In the genomic region with DNA sequence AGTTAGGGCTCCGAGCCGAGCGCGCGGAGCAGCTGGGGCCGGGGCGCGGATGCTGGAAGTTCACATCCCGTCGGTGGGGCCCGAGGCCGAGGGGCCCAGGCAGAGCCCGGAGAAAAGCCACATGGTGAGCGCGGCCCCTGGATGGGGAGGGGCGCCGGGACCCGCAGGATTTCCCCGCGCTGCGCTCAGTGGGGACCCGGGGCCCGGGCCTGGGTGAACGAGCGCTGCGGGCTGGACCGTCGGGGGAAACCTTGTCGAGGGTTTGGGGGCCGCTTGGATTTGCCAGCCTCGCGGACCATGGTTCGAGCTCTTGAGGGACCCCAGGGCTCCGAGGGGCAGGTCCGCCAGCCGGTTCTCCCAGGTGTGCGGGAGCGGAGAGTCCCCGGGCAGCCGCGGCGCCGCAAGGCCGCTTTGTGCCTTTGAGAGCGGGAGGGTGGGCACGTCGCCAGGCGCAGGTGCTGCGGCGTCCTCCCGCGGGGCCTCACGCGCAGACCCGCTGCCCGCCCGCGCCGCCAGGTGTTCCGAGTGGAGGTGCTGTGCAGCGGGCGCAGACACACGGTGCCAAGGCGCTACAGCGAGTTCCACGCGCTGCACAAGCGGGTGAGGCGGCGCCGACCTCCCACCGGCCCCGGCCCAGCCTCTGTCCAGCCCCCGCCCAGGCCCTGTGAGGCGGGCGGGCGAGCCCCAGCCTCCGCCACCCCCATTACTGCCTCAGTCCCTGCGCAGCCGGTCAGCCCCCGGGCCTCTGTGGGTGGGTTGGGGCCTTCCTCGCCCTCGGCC, we compare ENCODE assay signal across 2 cellular contexts.
TF ChIP-seq lines count a peak whose summit lies in the region.

A gene (plus strand): TSS at position 5 of the 780 bp plus-strand sequence. CDS start 45 bp downstream, at position 50.

TF ChIP-seq in GM12878, 131 proteins besides CTCF, POLR2A, EP300 and RAD21 (continues in another document):
- TF ChIP-seq, protein P1, sequence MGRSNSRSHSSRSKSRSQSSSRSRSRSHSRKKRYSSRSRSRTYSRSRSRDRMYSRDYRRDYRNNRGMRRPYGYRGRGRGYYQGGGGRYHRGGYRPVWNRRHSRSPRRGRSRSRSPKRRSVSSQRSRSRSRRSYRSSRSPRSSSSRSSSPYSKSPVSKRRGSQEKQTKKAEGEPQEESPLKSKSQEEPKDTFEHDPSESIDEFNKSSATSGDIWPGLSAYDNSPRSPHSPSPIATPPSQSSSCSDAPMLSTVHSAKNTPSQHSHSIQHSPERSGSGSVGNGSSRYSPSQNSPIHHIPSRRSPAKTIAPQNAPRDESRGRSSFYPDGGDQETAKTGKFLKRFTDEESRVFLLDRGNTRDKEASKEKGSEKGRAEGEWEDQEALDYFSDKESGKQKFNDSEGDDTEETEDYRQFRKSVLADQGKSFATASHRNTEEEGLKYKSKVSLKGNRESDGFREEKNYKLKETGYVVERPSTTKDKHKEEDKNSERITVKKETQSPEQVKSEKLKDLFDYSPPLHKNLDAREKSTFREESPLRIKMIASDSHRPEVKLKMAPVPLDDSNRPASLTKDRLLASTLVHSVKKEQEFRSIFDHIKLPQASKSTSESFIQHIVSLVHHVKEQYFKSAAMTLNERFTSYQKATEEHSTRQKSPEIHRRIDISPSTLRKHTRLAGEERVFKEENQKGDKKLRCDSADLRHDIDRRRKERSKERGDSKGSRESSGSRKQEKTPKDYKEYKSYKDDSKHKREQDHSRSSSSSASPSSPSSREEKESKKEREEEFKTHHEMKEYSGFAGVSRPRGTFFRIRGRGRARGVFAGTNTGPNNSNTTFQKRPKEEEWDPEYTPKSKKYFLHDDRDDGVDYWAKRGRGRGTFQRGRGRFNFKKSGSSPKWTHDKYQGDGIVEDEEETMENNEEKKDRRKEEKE (IDR thresholded peaks at IDR 0.05), result no peak
- 0 out of 2 replicates have a peak, but pooled peaks have one; percentile 14 for TF ChIP-seq TCF3 (IDR thresholded peaks at IDR 0.05; ENCODE audit: borderline replicate concordance, insufficient read depth, low read depth, low read length)
- TF ChIP-seq HDAC2 (IDR thresholded peaks at IDR 0.05), result no peak
- TF ChIP-seq BMI1 (IDR thresholded peaks at IDR 0.05; ENCODE audit: borderline replicate concordance), result no peak
- no peak for TF ChIP-seq TARDBP (IDR thresholded peaks at IDR 0.05; ENCODE audit: borderline replicate concordance)
- peak; percentile 57 for TF ChIP-seq HDAC6 (IDR thresholded peaks at IDR 0.05; ENCODE audit: unreplicated experiment)
- TF ChIP-seq FOXK2 (IDR thresholded peaks at IDR 0.05), result no peak
- TF ChIP-seq ZNF207 (IDR thresholded peaks at IDR 0.05; ENCODE audit: borderline replicate concordance), result peak; percentile 64; the same call in 1 of the 2 replicates
- peak; percentile 70 for TF ChIP-seq IKZF1 (conservative IDR thresholded peaks at IDR 0.05)
- no peak for TF ChIP-seq CREM (IDR thresholded peaks at IDR 0.05; ENCODE audit: low read depth)
- TF ChIP-seq MEF2B (IDR thresholded peaks at IDR 0.05; ENCODE audit: partially characterized antibody, poor library complexity, severe bottlenecking), result peak; percentile 19
- 0 out of 2 replicates have a peak, but pooled peaks have one; percentile 25 for TF ChIP-seq TAF1 (IDR thresholded peaks at IDR 0.05; ENCODE audit: borderline replicate concordance, low read depth, low read length)
- peak; percentile 65; the same call in 1 of the 2 replicates for TF ChIP-seq GATAD2B (conservative IDR thresholded peaks at IDR 0.05; ENCODE audit: low read depth)
- TF ChIP-seq LARP7 (IDR thresholded peaks at IDR 0.05), result peak; percentile 72; the same call in 1 of the 2 replicates
- TF ChIP-seq, protein P2, sequence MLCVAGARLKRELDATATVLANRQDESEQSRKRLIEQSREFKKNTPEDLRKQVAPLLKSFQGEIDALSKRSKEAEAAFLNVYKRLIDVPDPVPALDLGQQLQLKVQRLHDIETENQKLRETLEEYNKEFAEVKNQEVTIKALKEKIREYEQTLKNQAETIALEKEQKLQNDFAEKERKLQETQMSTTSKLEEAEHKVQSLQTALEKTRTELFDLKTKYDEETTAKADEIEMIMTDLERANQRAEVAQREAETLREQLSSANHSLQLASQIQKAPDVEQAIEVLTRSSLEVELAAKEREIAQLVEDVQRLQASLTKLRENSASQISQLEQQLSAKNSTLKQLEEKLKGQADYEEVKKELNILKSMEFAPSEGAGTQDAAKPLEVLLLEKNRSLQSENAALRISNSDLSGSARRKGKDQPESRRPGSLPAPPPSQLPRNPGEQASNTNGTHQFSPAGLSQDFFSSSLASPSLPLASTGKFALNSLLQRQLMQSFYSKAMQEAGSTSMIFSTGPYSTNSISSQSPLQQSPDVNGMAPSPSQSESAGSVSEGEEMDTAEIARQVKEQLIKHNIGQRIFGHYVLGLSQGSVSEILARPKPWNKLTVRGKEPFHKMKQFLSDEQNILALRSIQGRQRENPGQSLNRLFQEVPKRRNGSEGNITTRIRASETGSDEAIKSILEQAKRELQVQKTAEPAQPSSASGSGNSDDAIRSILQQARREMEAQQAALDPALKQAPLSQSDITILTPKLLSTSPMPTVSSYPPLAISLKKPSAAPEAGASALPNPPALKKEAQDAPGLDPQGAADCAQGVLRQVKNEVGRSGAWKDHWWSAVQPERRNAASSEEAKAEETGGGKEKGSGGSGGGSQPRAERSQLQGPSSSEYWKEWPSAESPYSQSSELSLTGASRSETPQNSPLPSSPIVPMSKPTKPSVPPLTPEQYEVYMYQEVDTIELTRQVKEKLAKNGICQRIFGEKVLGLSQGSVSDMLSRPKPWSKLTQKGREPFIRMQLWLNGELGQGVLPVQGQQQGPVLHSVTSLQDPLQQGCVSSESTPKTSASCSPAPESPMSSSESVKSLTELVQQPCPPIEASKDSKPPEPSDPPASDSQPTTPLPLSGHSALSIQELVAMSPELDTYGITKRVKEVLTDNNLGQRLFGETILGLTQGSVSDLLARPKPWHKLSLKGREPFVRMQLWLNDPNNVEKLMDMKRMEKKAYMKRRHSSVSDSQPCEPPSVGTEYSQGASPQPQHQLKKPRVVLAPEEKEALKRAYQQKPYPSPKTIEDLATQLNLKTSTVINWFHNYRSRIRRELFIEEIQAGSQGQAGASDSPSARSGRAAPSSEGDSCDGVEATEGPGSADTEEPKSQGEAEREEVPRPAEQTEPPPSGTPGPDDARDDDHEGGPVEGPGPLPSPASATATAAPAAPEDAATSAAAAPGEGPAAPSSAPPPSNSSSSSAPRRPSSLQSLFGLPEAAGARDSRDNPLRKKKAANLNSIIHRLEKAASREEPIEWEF (IDR thresholded peaks at IDR 0.05; ENCODE audit: insufficient replicate concordance, low read depth, low read length), result no peak
- TF ChIP-seq, protein P3, sequence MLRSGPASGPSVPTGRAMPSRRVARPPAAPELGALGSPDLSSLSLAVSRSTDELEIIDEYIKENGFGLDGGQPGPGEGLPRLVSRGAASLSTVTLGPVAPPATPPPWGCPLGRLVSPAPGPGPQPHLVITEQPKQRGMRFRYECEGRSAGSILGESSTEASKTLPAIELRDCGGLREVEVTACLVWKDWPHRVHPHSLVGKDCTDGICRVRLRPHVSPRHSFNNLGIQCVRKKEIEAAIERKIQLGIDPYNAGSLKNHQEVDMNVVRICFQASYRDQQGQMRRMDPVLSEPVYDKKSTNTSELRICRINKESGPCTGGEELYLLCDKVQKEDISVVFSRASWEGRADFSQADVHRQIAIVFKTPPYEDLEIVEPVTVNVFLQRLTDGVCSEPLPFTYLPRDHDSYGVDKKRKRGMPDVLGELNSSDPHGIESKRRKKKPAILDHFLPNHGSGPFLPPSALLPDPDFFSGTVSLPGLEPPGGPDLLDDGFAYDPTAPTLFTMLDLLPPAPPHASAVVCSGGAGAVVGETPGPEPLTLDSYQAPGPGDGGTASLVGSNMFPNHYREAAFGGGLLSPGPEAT (IDR thresholded peaks at IDR 0.05; ENCODE audit: low read depth), result no peak

TF ChIP-seq in HepG2, 621 proteins besides CTCF, POLR2A, EP300 and RAD21 (continues in another document):
- TF ChIP-seq, protein P4, sequence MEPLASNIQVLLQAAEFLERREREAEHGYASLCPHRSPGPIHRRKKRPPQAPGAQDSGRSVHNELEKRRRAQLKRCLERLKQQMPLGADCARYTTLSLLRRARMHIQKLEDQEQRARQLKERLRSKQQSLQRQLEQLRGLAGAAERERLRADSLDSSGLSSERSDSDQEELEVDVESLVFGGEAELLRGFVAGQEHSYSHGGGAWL (CRISPR knock-in tag; IDR thresholded peaks at IDR 0.05), result peak; percentile 26; the same call in 1 of the 2 replicates
- TF ChIP-seq ZNF546 (CRISPR knock-in tag; conservative IDR thresholded peaks at IDR 0.05) (0 out of 2 replicates have a peak, but pooled peaks have one; percentile 30), POGZ (CRISPR knock-in tag; IDR thresholded peaks at IDR 0.05) (0 out of 2 replicates have a peak, but pooled peaks have one; percentile 17), ZSCAN31 (CRISPR knock-in tag; IDR thresholded peaks at IDR 0.05; ENCODE audit: low read depth) (0 out of 2 replicates have a peak, but pooled peaks have one; percentile 43), ZNF563 (CRISPR knock-in tag; IDR thresholded peaks at IDR 0.05) (0 out of 2 replicates have a peak, but pooled peaks have one; percentile 45), IKZF4 (CRISPR knock-in tag; IDR thresholded peaks at IDR 0.05; ENCODE audit: borderline replicate concordance, low read depth, not compliant biosample characterization) (no peak), ZSCAN30 (CRISPR knock-in tag; IDR thresholded peaks at IDR 0.05) (0 out of 2 replicates have a peak, but pooled peaks have one; percentile 40), ZNF672 (CRISPR knock-in tag; IDR thresholded peaks at IDR 0.05) (no peak), HES4 (CRISPR knock-in tag; IDR thresholded peaks at IDR 0.05; ENCODE audit: borderline replicate concordance) (0 out of 2 replicates have a peak, but pooled peaks have one; percentile 46)
- TF ChIP-seq, protein P5, sequence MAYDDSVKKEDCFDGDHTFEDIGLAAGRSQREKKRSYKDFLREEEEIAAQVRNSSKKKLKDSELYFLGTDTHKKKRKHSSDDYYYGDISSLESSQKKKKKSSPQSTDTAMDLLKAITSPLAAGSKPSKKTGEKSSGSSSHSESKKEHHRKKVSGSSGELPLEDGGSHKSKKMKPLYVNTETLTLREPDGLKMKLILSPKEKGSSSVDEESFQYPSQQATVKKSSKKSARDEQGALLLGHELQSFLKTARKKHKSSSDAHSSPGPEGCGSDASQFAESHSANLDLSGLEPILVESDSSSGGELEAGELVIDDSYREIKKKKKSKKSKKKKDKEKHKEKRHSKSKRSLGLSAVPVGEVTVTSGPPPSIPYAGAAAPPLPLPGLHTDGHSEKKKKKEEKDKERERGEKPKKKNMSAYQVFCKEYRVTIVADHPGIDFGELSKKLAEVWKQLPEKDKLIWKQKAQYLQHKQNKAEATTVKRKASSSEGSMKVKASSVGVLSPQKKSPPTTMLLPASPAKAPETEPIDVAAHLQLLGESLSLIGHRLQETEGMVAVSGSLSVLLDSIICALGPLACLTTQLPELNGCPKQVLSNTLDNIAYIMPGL (CRISPR knock-in tag; IDR thresholded peaks at IDR 0.05; ENCODE audit: borderline replicate concordance in 1 of 2, low read depth in 1 of 2), result peak in 1 of 2 experiments; percentile 15; a peak in 1 of 4 replicates
- TF ChIP-seq, protein P6, sequence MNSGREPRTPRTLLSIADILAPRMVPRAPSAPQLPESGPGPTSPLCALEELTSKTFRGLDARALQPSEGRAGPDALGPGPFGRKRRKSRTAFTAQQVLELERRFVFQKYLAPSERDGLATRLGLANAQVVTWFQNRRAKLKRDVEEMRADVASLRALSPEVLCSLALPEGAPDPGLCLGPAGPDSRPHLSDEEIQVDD (CRISPR knock-in tag; IDR thresholded peaks at IDR 0.05; ENCODE audit: borderline replicate concordance), result no peak
- TF ChIP-seq, protein P7, sequence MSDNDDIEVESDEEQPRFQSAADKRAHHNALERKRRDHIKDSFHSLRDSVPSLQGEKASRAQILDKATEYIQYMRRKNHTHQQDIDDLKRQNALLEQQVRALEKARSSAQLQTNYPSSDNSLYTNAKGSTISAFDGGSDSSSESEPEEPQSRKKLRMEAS (IDR thresholded peaks at IDR 0.05), result peak; percentile 57
- TF ChIP-seq, protein P8, sequence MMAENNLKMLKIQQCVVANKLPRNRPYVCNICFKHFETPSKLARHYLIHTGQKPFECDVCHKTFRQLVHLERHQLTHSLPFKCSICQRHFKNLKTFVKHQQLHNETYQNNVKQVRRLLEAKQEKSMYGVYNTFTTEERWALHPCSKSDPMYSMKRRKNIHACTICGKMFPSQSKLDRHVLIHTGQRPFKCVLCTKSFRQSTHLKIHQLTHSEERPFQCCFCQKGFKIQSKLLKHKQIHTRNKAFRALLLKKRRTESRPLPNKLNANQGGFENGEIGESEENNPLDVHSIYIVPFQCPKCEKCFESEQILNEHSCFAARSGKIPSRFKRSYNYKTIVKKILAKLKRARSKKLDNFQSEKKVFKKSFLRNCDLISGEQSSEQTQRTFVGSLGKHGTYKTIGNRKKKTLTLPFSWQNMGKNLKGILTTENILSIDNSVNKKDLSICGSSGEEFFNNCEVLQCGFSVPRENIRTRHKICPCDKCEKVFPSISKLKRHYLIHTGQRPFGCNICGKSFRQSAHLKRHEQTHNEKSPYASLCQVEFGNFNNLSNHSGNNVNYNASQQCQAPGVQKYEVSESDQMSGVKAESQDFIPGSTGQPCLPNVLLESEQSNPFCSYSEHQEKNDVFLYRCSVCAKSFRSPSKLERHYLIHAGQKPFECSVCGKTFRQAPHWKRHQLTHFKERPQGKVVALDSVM (CRISPR knock-in tag; IDR thresholded peaks at IDR 0.05), result 0 out of 2 replicates have a peak, but pooled peaks have one; percentile 20
- TF ChIP-seq, protein P9, sequence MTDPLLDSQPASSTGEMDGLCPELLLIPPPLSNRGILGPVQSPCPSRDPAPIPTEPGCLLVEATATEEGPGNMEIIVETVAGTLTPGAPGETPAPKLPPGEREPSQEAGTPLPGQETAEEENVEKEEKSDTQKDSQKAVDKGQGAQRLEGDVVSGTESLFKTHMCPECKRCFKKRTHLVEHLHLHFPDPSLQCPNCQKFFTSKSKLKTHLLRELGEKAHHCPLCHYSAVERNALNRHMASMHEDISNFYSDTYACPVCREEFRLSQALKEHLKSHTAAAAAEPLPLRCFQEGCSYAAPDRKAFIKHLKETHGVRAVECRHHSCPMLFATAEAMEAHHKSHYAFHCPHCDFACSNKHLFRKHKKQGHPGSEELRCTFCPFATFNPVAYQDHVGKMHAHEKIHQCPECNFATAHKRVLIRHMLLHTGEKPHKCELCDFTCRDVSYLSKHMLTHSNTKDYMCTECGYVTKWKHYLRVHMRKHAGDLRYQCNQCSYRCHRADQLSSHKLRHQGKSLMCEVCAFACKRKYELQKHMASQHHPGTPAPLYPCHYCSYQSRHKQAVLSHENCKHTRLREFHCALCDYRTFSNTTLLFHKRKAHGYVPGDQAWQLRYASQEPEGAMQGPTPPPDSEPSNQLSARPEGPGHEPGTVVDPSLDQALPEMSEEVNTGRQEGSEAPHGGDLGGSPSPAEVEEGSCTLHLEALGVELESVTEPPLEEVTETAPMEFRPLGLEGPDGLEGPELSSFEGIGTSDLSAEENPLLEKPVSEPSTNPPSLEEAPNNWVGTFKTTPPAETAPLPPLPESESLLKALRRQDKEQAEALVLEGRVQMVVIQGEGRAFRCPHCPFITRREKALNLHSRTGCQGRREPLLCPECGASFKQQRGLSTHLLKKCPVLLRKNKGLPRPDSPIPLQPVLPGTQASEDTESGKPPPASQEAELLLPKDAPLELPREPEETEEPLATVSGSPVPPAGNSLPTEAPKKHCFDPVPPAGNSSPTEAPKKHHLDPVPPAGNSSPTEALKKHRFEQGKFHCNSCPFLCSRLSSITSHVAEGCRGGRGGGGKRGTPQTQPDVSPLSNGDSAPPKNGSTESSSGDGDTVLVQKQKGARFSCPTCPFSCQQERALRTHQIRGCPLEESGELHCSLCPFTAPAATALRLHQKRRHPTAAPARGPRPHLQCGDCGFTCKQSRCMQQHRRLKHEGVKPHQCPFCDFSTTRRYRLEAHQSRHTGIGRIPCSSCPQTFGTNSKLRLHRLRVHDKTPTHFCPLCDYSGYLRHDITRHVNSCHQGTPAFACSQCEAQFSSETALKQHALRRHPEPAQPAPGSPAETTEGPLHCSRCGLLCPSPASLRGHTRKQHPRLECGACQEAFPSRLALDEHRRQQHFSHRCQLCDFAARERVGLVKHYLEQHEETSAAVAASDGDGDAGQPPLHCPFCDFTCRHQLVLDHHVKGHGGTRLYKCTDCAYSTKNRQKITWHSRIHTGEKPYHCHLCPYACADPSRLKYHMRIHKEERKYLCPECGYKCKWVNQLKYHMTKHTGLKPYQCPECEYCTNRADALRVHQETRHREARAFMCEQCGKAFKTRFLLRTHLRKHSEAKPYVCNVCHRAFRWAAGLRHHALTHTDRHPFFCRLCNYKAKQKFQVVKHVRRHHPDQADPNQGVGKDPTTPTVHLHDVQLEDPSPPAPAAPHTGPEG (CRISPR knock-in tag; IDR thresholded peaks at IDR 0.05), result peak; percentile 94
